ENCODE assay signal across 8 cellular contexts in the genomic region with DNA sequence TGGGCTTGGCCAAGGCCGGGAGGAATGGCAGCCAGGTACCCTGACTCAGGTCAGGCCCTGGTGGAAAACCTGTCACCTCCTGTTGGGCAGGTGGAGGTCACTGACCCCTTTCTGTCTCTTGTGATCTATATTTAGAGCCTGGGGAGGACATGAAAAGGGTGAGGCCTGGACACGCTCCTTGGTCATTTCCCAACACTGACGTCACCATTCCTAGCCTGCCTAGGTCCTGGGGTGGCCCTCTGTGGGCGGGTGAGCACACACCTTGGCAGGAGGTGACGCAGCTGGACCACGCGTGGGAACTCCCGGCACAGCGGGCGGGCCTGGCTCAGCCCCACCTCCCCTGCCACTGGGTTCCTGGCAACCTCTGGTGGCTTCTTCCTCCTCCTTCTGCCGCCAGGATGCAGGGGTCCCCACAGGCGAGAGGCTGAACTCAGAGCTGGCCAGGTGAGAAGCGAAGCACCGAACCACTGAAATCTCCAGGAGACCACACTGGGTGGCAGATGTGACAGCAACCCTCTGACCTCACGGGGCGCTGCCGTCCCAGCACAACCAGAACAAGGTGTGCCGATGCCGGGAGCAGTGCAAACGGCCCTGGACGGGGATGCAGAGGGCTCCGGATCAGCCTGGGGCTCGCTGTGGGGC. TPM values are rescaled to one million over a fixed set of nuclear protein-coding genes. Genes with fewer than 3 reads are reported as not detected.
DNase-seq lines count a peak whose midpoint lies in the region; TF ChIP-seq lines count a peak whose summit lies in the region.
"Had no signal": no experiment of that assay in that cellular context is flagged by ENCODE, and none has a peak within 500 bp of the region (broad histone marks: within the 10 kb centered on the region; RNA-seq: fewer than 3 reads in every experiment).

No MANE protein-coding gene starts in this region.

- no peak overlapping the region for H3K4me3 Mint-ChIP-seq in MCF 10A (ENCODE audit: unreplicated experiment)
- H3K4me3 Mint-ChIP-seq: brain had no signal

- peak overlapping the region; percentile 61 for H3K27ac Mint-ChIP-seq in MCF 10A (ENCODE audit: low read depth, unreplicated experiment)

- H3K9ac ChIP-seq in liver (ENCODE audit: low read depth in 1 of 2, low read length in 2 of 2) = no peak overlapping the region

- DNase-seq in T-helper 22 cell (ENCODE audit: low read depth) = peak; percentile 65
- peak; percentile 93 for DNase-seq in MCF 10A (ENCODE audit: unreplicated experiment)
- DNase-seq in tibial artery = peak in 1 of 2 donors; percentile 57
- DNase-seq in COLO829 (ENCODE audit: low spot score) = no peak
- no peak for DNase-seq in RPMI8226
- no peak for DNase-seq in amniotic stem cell (lab: John Stamatoyannopoulos, UW)

- peaks cover 6% of the 10 kb centered on the region for H3K36me3 Mint-ChIP-seq in MCF 10A (ENCODE audit: insufficient read depth, unreplicated experiment)

- no peaks in the 10 kb centered on the region for H3K9me3 Mint-ChIP-seq in MCF 10A (ENCODE audit: unreplicated experiment)
- H3K9me3 Mint-ChIP-seq: brain had no signal

- H3K4me3 ChIP-seq in liver (ENCODE audit: low read depth in 1 of 3, low read length in 3 of 3) (peak overlapping the region; percentile 14 to 61 (median 19)), tibial artery (no peak overlapping the region)

- H3K27ac ChIP-seq in liver (ENCODE audit: low read depth in 1 of 2, low read length in 2 of 2) = peak overlapping the region; percentile 73 to 81
- H3K27ac ChIP-seq in tibial artery = peak overlapping the region; percentile 61 to 63

- H3K27me3 ChIP-seq in liver (ENCODE audit: control insufficient read depth in 4 of 4, insufficient read depth in 4 of 4, low read length in 3 of 4) (no peaks in the 10 kb centered on the region), tibial artery (no peaks in the 10 kb centered on the region)

- intact Hi-C loops in MCF 10A (cut with micrococcal nuclease) = no loop called here
- intact Hi-C loops in tibial artery (cut with DNase I; ENCODE audit: low total_unique reads) = no loop called here

- H3K4me1 ChIP-seq in liver (ENCODE audit: control insufficient read depth in 4 of 4, insufficient read depth in 4 of 4, low read length in 3 of 4) = peaks cover 14 to 34% (median 20%) of the 10 kb centered on the region in 4 donors
- peaks cover 0 to 62% (median 33%) of the 10 kb centered on the region in 4 donors for H3K4me1 ChIP-seq in tibial artery

- H3K9me3 ChIP-seq in liver (ENCODE audit: control insufficient read depth in 4 of 4, low read length in 3 of 4) (no peaks in the 10 kb centered on the region), tibial artery (no peaks in the 10 kb centered on the region)

- TF ChIP-seq CTCF in MCF 10A (IDR thresholded peaks at IDR 0.05; ENCODE audit: unreplicated experiment) (no peak), liver (IDR thresholded peaks at IDR 0.05; ENCODE audit: low read depth, low read length, missing input control) (no peak), tibial artery (IDR thresholded peaks at IDR 0.05) (no peak)

- CTCF ChIA-PET in MCF 10A (lab: Yijun Ruan, JAX) = interaction anchor here (0.6 to 1.1 kb wide), 2 partner anchors 20 to 360 kb away, joined by 3 to 4 read pairs; no protein-coding TSS in a partner anchor

- 43% methylated on average over 23 of the region's 23 CpGs for WGBS in liver

- peaks cover 27% of the 10 kb centered on the region for H3K4me1 Mint-ChIP-seq in MCF 10A (ENCODE audit: insufficient read depth, unreplicated experiment)

- BruUV-seq in MCF 10A (replicated peaks; lab: Mats Ljungman, UMichigan) = no TSS peak

- H3K36me3 ChIP-seq in liver (ENCODE audit: control insufficient read depth in 4 of 4, insufficient read depth in 3 of 4, low read depth in 1 of 4, low read length in 3 of 4) (no peaks in the 10 kb centered on the region), tibial artery (no peaks in the 10 kb centered on the region)

- POLR2A ChIA-PET in MCF 10A (lab: Yijun Ruan, JAX) = interaction anchor here (1.8 to 2.7 kb wide), 2 partner anchors 8 to 22 kb away, joined by 8 read pairs; no protein-coding TSS in a partner anchor

- no peak for TF ChIP-seq RAD21 in liver (IDR thresholded peaks at IDR 0.05)

- H3K27me3 Mint-ChIP-seq in MCF 10A (ENCODE audit: insufficient read depth, unreplicated experiment) = no peaks in the 10 kb centered on the region

TF ChIP-seq in liver, 16 proteins besides CTCF, POLR2A, EP300 and RAD21:
- TF ChIP-seq HNF4G (IDR thresholded peaks at IDR 0.05) (no peak), GABPA (IDR thresholded peaks at IDR 0.05 in 1 of 2, conservative IDR thresholded peaks at IDR 0.05 in 1 of 2) (peak in 1 of 2 donors; percentile 60), EGR1 (IDR thresholded peaks at IDR 0.05; ENCODE audit: low read depth in 2 of 2) (peak; percentile 36 to 83), HNF4A (conservative IDR thresholded peaks at IDR 0.05) (peak; percentile 69 to 76), JUND (IDR thresholded peaks at IDR 0.05) (peak; percentile 87 to 90), FOXA1 (IDR thresholded peaks at IDR 0.05) (no peak), TAF1 (conservative IDR thresholded peaks at IDR 0.05) (no peak), YY1 (IDR thresholded peaks at IDR 0.05) (peak; percentile 85), NR2F2 (IDR thresholded peaks at IDR 0.05) (peak; percentile 73), FOXA2 (IDR thresholded peaks at IDR 0.05) (no peak), RXRA (IDR thresholded peaks at IDR 0.05) (peak; percentile 98 to 99), SP1 (IDR thresholded peaks at IDR 0.05) (peak; percentile 90)
- TF ChIP-seq, protein P1, sequence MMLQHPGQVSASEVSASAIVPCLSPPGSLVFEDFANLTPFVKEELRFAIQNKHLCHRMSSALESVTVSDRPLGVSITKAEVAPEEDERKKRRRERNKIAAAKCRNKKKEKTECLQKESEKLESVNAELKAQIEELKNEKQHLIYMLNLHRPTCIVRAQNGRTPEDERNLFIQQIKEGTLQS (IDR thresholded peaks at IDR 0.05) = peak; percentile 83
- TF ChIP-seq, protein P2, sequence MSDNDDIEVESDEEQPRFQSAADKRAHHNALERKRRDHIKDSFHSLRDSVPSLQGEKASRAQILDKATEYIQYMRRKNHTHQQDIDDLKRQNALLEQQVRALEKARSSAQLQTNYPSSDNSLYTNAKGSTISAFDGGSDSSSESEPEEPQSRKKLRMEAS (IDR thresholded peaks at IDR 0.05) = peak; percentile 85
- TF ChIP-seq, protein P3, sequence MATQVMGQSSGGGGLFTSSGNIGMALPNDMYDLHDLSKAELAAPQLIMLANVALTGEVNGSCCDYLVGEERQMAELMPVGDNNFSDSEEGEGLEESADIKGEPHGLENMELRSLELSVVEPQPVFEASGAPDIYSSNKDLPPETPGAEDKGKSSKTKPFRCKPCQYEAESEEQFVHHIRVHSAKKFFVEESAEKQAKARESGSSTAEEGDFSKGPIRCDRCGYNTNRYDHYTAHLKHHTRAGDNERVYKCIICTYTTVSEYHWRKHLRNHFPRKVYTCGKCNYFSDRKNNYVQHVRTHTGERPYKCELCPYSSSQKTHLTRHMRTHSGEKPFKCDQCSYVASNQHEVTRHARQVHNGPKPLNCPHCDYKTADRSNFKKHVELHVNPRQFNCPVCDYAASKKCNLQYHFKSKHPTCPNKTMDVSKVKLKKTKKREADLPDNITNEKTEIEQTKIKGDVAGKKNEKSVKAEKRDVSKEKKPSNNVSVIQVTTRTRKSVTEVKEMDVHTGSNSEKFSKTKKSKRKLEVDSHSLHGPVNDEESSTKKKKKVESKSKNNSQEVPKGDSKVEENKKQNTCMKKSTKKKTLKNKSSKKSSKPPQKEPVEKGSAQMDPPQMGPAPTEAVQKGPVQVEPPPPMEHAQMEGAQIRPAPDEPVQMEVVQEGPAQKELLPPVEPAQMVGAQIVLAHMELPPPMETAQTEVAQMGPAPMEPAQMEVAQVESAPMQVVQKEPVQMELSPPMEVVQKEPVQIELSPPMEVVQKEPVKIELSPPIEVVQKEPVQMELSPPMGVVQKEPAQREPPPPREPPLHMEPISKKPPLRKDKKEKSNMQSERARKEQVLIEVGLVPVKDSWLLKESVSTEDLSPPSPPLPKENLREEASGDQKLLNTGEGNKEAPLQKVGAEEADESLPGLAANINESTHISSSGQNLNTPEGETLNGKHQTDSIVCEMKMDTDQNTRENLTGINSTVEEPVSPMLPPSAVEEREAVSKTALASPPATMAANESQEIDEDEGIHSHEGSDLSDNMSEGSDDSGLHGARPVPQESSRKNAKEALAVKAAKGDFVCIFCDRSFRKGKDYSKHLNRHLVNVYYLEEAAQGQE (IDR thresholded peaks at IDR 0.05) = peak; percentile 51

RNA-seq across cellular contexts. Expression of gene RALGDS, which starts 6.4 kb away (rescaled TPM):
- 14.2 and 15.4 TPM in 2 replicates for total RNA-seq in MCF 10A (2022)
- 10 to 100 TPM in 1 of 2 donors, 1 to 10 TPM in 1; 9.5 to 19.0 TPM for total RNA-seq in liver
- 1 to 10 TPM; 1.3 to 5.0 TPM for polyA plus RNA-seq in liver

RNA-seq across cellular contexts. Expression of gene GBGT1, which starts 36.3 kb away (rescaled TPM):
- total RNA-seq in MCF 10A (2022) (not detected in 2 replicates), liver (10 to 100 TPM in 1 of 2 donors, 1 to 10 TPM in 1; 3.4 to 25.7 TPM)
- 1 to 10 TPM in 1 of 2 donors, under 1 TPM in 1; 0.33 to 1.2 TPM for polyA plus RNA-seq in liver

Comparison
In these comparisons a context has a peak if more than half of its experiments do, and no peak if none do; other contexts are left out.
1. DNase-seq: peak in T-helper 22 cell (single experiment) and MCF 10A (single experiment); none in COLO829 (single experiment), RPMI8226 (single experiment) and amniotic stem cell (single experiment).
2. H3K4me3 ChIP-seq: peak in liver (3 of 3); none in tibial artery (0 of 2).